In the genomic region with DNA sequence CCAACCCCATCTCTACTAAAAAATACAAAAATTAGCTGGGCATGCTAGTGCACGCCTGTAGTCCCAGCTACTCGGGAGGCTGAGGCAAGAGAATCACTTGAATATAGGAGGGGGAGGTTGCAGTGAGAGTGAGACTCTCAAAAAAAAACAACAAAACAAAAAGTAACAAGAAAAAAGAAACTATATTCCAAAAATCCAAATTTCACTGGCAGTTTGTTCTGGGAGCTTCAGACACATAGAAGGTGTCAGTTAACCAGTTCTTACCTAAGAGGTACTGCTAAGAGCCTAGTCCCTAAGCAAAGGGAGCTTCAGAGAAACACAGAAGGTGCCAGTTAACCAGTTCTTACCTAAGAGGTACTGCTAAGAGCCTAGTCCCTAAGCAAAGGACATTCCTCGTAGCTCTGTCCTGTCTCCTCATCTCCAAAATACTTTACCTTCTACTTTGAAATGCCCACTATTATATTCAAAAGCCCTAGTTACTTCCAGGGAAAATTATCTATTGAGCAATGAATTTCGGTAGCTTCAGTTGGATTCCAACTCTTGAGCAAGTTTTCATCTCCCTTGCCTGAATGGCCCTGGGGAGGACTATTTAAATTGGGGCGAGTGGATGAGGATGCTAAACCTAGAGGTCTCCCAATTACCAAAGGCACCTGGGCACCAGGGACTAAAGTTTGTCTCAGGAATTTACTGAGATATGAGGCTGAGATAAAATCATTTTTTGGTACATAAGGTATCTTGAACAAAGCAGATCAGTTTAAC, we compare ENCODE assay signal across 12 cellular contexts. TPM values are rescaled to one million over a fixed set of nuclear protein-coding genes. Genes with fewer than 3 reads are reported as not detected.
DNase-seq lines count a peak whose midpoint lies in the region; ATAC-seq and TF ChIP-seq lines count a peak whose summit lies in the region.
"Had no signal": no experiment of that assay in that cellular context is flagged by ENCODE, and none has a peak within 500 bp of the region (broad histone marks: within the 10 kb centered on the region; RNA-seq: fewer than 3 reads in every experiment).

No MANE protein-coding gene starts in this region.

- POLR2A ChIA-PET in HEK293 (lab: Yijun Ruan, JAX): interaction anchor here (6.2 kb wide), 1 partner anchor 29 kb away, joined by 439 read pairs; a partner anchor contains a TSS

- WGBS in mesenchymal stem cell: 96% methylated on average over 3 of the region's 5 CpGs
- WGBS in heart left ventricle, 4 donors: 81 to 88% (median 85%) methylated on average over 5 of the region's 5 CpGs

- H3K14ac ChIP-seq in mesenchymal stem cell (ENCODE audit: low read length in 2 of 2): no peak overlapping the region

- H3K27me3 ChIP-seq in BLaER1: no peaks in the 10 kb centered on the region
- H3K27me3 ChIP-seq in adipocyte (replicated peaks; ENCODE audit: control insufficient read depth, insufficient read depth, low read length): no peaks in the 10 kb centered on the region
- no peaks in the 10 kb centered on the region for H3K27me3 ChIP-seq in mesenchymal stem cell (ENCODE audit: control insufficient read depth in 1 of 2, insufficient read depth in 1 of 2, low read length in 2 of 2)
- H3K27me3 ChIP-seq in heart left ventricle: no peaks in the 10 kb centered on the region
- H3K27me3 ChIP-seq: tibial artery had no signal

- H2BK5ac ChIP-seq in mesenchymal stem cell (ENCODE audit: low read depth, low read length, poor library complexity, severe bottlenecking): no peak overlapping the region

- intact Hi-C loops in heart left ventricle (cut with DNase I): loop anchor here in 4 of 10 donors (10.0 kb wide), 3 partner anchors 67 to 157 kb away; a partner anchor contains a TSS

- H2AFZ ChIP-seq in mesenchymal stem cell (ENCODE audit: low read depth, low read length): no peak overlapping the region

- ATAC-seq in heart left ventricle: no peak
- no peak for ATAC-seq in GM18870 (IDR thresholded peaks at IDR 0.05; ENCODE audit: unreplicated experiment)

- peaks cover 6% of the 10 kb centered on the region for H3K79me1 ChIP-seq in mesenchymal stem cell (replicated peaks; ENCODE audit: low read length, poor library complexity, severe bottlenecking)

- H3K4me2 ChIP-seq in BLaER1 (peak overlapping the region; percentile 86), mesenchymal stem cell (ENCODE audit: low read length, poor library complexity, severe bottlenecking) (peak overlapping the region; percentile 44)

- no peak overlapping the region for H3K18ac ChIP-seq in mesenchymal stem cell (ENCODE audit: low read depth in 1 of 2, low read length in 2 of 2)

- no peak overlapping the region for H2BK12ac ChIP-seq in mesenchymal stem cell (ENCODE audit: low read length in 2 of 2)

- no peak for DNase-seq in adipocyte (ENCODE audit: low read depth)
- no peak for DNase-seq in mesenchymal stem cell
- DNase-seq in heart left ventricle: no peak
- no peak for DNase-seq in NCI-H1694 treated with DMSO at 0.1 percent for 48 hours (lab: John Stamatoyannopoulos, UW)
- DNase-seq in NCI-H524 (lab: John Stamatoyannopoulos, UW): no peak
- DNase-seq: DMS79 treated with DMSO at 0.1 percent for 48 hours; NK-92 treated with Interleukin-12 subunit alpha and Interleukin-12 subunit beta, amount 100 ng/mL, for 24 hours; stimulated activated CD4-positive, alpha-beta T cell treated with anti-CD3 and anti-CD28 coated beads, Interleukin-4, amount 100 ng/mL, for 24 hours; tibial artery had no signal

- peaks cover 92% of the 10 kb centered on the region for H4K20me1 ChIP-seq in BLaER1

- no peak overlapping the region for H4K8ac ChIP-seq in mesenchymal stem cell (ENCODE audit: low read length)

- no peak overlapping the region for H4K91ac ChIP-seq in mesenchymal stem cell (ENCODE audit: low read length)

- no peak overlapping the region for H2BK15ac ChIP-seq in mesenchymal stem cell (ENCODE audit: low read depth, poor library complexity, severe bottlenecking)

- H3K36me3 ChIP-seq in BLaER1: peaks cover 47% of the 10 kb centered on the region
- H3K36me3 ChIP-seq in HEK293 (ENCODE audit: control insufficient read depth in 2 of 2, insufficient read depth in 1 of 2, low read length in 2 of 2): no peaks in the 10 kb centered on the region
- H3K36me3 ChIP-seq in adipocyte (ENCODE audit: control insufficient read depth, insufficient read depth, low read length, severe bottlenecking): peaks cover 36% of the 10 kb centered on the region
- H3K36me3 ChIP-seq in mesenchymal stem cell (ENCODE audit: control insufficient read depth in 1 of 2, insufficient read depth in 2 of 2, low read depth in 1 of 2, low read length in 2 of 2): peaks cover 18 to 47% of the 10 kb centered on the region in 2 experiments
- peaks cover 0 to 61% (median 44%) of the 10 kb centered on the region in 9 donors for H3K36me3 ChIP-seq in heart left ventricle

- no peak for TF ChIP-seq POLR2A in heart left ventricle (IDR thresholded peaks at IDR 0.05)

- H3K9ac ChIP-seq in BLaER1 (0 out of 2 replicates have a peak overlapping the region, but pooled peaks have one; percentile 3), adipocyte (ENCODE audit: low read length) (no peak overlapping the region), mesenchymal stem cell (ENCODE audit: low read length) (peak overlapping the region; percentile 100)

- no peaks in the 10 kb centered on the region for H3K9me3 ChIP-seq in BLaER1
- H3K9me3 ChIP-seq in HEK293 (ENCODE audit: control insufficient read depth, insufficient read depth, low read depth, low read length): no peaks in the 10 kb centered on the region
- H3K9me3 ChIP-seq in adipocyte (ENCODE audit: control insufficient read depth, low read length): no peaks in the 10 kb centered on the region
- no peaks in the 10 kb centered on the region for H3K9me3 ChIP-seq in mesenchymal stem cell (ENCODE audit: control insufficient read depth, low read length)
- no peaks in the 10 kb centered on the region for H3K9me3 ChIP-seq in heart left ventricle
- H3K9me3 ChIP-seq: tibial artery had no signal

- peak overlapping the region; percentile 88; the same call in 1 of the 2 replicates for H3K4me3 ChIP-seq in BLaER1
- H3K4me3 ChIP-seq in HEK293 (ENCODE audit: low read depth, low read length): no peak overlapping the region
- peak overlapping the region; percentile 98 for H3K4me3 ChIP-seq in adipocyte (ENCODE audit: low read length)
- H3K4me3 ChIP-seq in mesenchymal stem cell (ENCODE audit: insufficient read depth in 1 of 2, low read depth in 1 of 2, low read length in 2 of 2): peak overlapping the region in 1 of 2 experiments; percentile 100
- H3K4me3 ChIP-seq in heart left ventricle: peak overlapping the region in 5 of 12 donors; percentile 73 to 97 (median 80)

- H3K27ac ChIP-seq in BLaER1 (no peak overlapping the region), HEK293 (ENCODE audit: extremely low read depth, low read depth, low read length) (no peak overlapping the region), mesenchymal stem cell (ENCODE audit: low read length, poor library complexity, severe bottlenecking) (no peak overlapping the region), heart left ventricle (peak overlapping the region in 1 of 12 donors; percentile 98)
- H3K27ac ChIP-seq: tibial artery had no signal

- CTCF ChIA-PET in HEK293 (lab: Yijun Ruan, JAX): no interaction called here

- H3K23ac ChIP-seq in mesenchymal stem cell (ENCODE audit: low read length in 2 of 2): no peak overlapping the region

- H2BK120ac ChIP-seq in mesenchymal stem cell (ENCODE audit: low read depth, low read length): no peak overlapping the region

- H3K4me1 ChIP-seq in BLaER1 (peaks cover 22% of the 10 kb centered on the region), HEK293 (ENCODE audit: control insufficient read depth, insufficient read depth, low read length) (no peaks in the 10 kb centered on the region), adipocyte (ENCODE audit: control insufficient read depth, insufficient read depth, low read length) (peaks cover 17% of the 10 kb centered on the region), mesenchymal stem cell (ENCODE audit: control insufficient read depth, insufficient read depth, low read depth, low read length) (peaks cover 5% of the 10 kb centered on the region), heart left ventricle (peaks cover 0 to 55% (median 23%) of the 10 kb centered on the region in 12 donors)

- H2AK5ac ChIP-seq in mesenchymal stem cell (ENCODE audit: low read length, severe bottlenecking): no peak overlapping the region

- TF ChIP-seq CTCF in HEK293 (tag by site-specific recombination; IDR thresholded peaks at IDR 0.05): no peak
- TF ChIP-seq CTCF in heart left ventricle (IDR thresholded peaks at IDR 0.05): no peak

- H3K4ac ChIP-seq in mesenchymal stem cell (ENCODE audit: low read depth in 1 of 2, low read length in 2 of 2): no peak overlapping the region

TF ChIP-seq in HEK293, 187 proteins besides CTCF, POLR2A, EP300 and RAD21:
- TF ChIP-seq SCRT2 (tag by site-specific recombination; IDR thresholded peaks at IDR 0.05) (no peak), PRDM1 (tag by site-specific recombination; IDR thresholded peaks at IDR 0.05) (peak; percentile 76)

RNA-seq across cellular contexts. Expression of gene HFE, which starts 41.0 kb away (rescaled TPM):
- 10.1 TPM for polyA plus RNA-seq in mesenchymal stem cell (2013, experiment 1 of 2)
- 9.2 TPM for polyA plus RNA-seq in mesenchymal stem cell (2013, experiment 2 of 2)
- total RNA-seq in heart left ventricle: 10 to 100 TPM in 1 of 9 donors, 1 to 10 TPM in 8; 1.9 to 13.9 (median 3.0) TPM
- polyA plus RNA-seq in heart left ventricle: 1 to 10 TPM; 1.6 to 1.7 TPM
